8 cellular contexts compared by ENCODE assay signal in genomic region chrX:70132877-70133302, GRCh38. TPM values are rescaled to one million over a fixed set of nuclear protein-coding genes. Genes with fewer than 3 reads are reported as not detected.
DNase-seq lines count a peak whose midpoint lies in the region; ATAC-seq and TF ChIP-seq lines count a peak whose summit lies in the region.

No MANE protein-coding gene starts in this region.

- H3K4me1 ChIP-seq in HEK293 (ENCODE audit: control insufficient read depth, insufficient read depth, low read length): no peaks in the 10 kb centered on the region; the same call in 1 of the 2 replicates
- no peaks in the 10 kb centered on the region for H3K4me1 ChIP-seq in smooth muscle cell (ENCODE audit: low read depth)

- CTCF ChIA-PET in HEK293 (lab: Yijun Ruan, JAX): interaction anchor here (0.5 to 3.1 kb wide), 38 partner anchors 10 to 1371 kb away, joined by 3 to 18 read pairs (median 3); partner anchors contain the start of genes EDA, KIF4A, P2RY4 and PDZD11

- H3K4me2 ChIP-seq in smooth muscle cell: peak overlapping the region; percentile 87

- H4K20me1 ChIP-seq in smooth muscle cell (ENCODE audit: low read depth): no peaks in the 10 kb centered on the region

- DNase-seq in AG10803 (ENCODE audit: low read depth) (no peak), WERI-Rb-1 (no peak), left ventricle myocardium superior (no peak), smooth muscle cell (lab: John Stamatoyannopoulos, UW; ENCODE audit: unreplicated experiment) (no peak), HCEC 1CT (no peak), T-helper 9 cell (no peak)

- H3K9me3 ChIP-seq in HEK293 (ENCODE audit: control insufficient read depth, insufficient read depth, low read depth, low read length) (no peaks in the 10 kb centered on the region), WERI-Rb-1 (ENCODE audit: severe bottlenecking) (peaks cover 4% of the 10 kb centered on the region), smooth muscle cell (replicated peaks; ENCODE audit: low read depth) (no peaks in the 10 kb centered on the region)

- H3F3A ChIP-seq in smooth muscle cell (ENCODE audit: low read depth): no peaks in the 10 kb centered on the region

- ATAC-seq in left ventricle myocardium superior (peak; percentile 9), GM21529 (IDR thresholded peaks at IDR 0.05; ENCODE audit: unreplicated experiment) (no peak)

- H3K4me3 ChIP-seq in AG10803 (ENCODE audit: low read length): peak overlapping the region; percentile 83
- H3K4me3 ChIP-seq in HEK293 (ENCODE audit: low read depth, low read length): peak overlapping the region; percentile 61
- peak overlapping the region; percentile 87 for H3K4me3 ChIP-seq in WERI-Rb-1 (ENCODE audit: low read depth, low read length)
- peak overlapping the region; percentile 80 for H3K4me3 ChIP-seq in smooth muscle cell

- H2AFZ ChIP-seq in smooth muscle cell (ENCODE audit: low read depth): peak overlapping the region; percentile 85

- POLR2A ChIA-PET in HEK293 (lab: Yijun Ruan, JAX): interaction anchor here (0.6 to 1.6 kb wide), 9 partner anchors 9 to 1304 kb away, joined by 3 to 18 read pairs (median 4); partner anchors contain the start of genes EFNB1, GDPD2, KIF4A and PDZD11

- WGBS in smooth muscle cell (ENCODE audit: low lambda C conversion rate): 41% methylated on average over 8 of the region's 8 CpGs

- H3K36me3 ChIP-seq in HEK293 (ENCODE audit: control insufficient read depth in 2 of 2, insufficient read depth in 1 of 2, low read length in 2 of 2) (peaks cover 7 to 25% of the 10 kb centered on the region in 2 experiments; a peak in 2 of 3 replicates), WERI-Rb-1 (peaks cover 17% of the 10 kb centered on the region), smooth muscle cell (ENCODE audit: low read depth) (no peaks in the 10 kb centered on the region)

- intact Hi-C loops in left ventricle myocardium superior (cut with micrococcal nuclease): no loop called here

- H3K27ac ChIP-seq in HEK293 (ENCODE audit: extremely low read depth, low read depth, low read length) (no peak overlapping the region; the same call in 1 of the 2 replicates), WERI-Rb-1 (peak overlapping the region; percentile 98), smooth muscle cell (ENCODE audit: low read depth) (peak overlapping the region; percentile 89)

- peaks cover 4% of the 10 kb centered on the region for H3K79me2 ChIP-seq in smooth muscle cell (ENCODE audit: low read depth)

- H3K27me3 ChIP-seq in WERI-Rb-1 (ENCODE audit: insufficient read depth, low read depth, severe bottlenecking): peaks cover 9% of the 10 kb centered on the region
- H3K27me3 ChIP-seq in smooth muscle cell (ENCODE audit: low read depth): no peaks in the 10 kb centered on the region

- peak overlapping the region; percentile 92 for H3K9ac ChIP-seq in smooth muscle cell (ENCODE audit: low read depth)

- TF ChIP-seq CTCF in AG10803 (conservative IDR thresholded peaks at IDR 0.05; ENCODE audit: low read length) (no peak), HEK293 (tag by site-specific recombination; IDR thresholded peaks at IDR 0.05) (no peak), WERI-Rb-1 (IDR thresholded peaks at IDR 0.05; ENCODE audit: low read depth, low read length) (no peak), smooth muscle cell (IDR thresholded peaks at IDR 0.05; ENCODE audit: borderline replicate concordance, insufficient read depth, poor library complexity, severe bottlenecking) (no peak)

TF ChIP-seq in HEK293, 187 proteins besides CTCF, POLR2A, EP300 and RAD21:
- TF ChIP-seq ZNF335 (tag by site-specific recombination; conservative IDR thresholded peaks at IDR 0.05) (peak; percentile 28; the same call in 1 of the 2 replicates), ZBTB20 (tag by site-specific recombination; IDR thresholded peaks at IDR 0.05) (0 out of 2 replicates have a peak, but pooled peaks have one; percentile 44), ZBTB8A (tag by site-specific recombination; IDR thresholded peaks at IDR 0.05) (peak; percentile 18; the same call in 1 of the 2 replicates), ZNF529 (tag by site-specific recombination; IDR thresholded peaks at IDR 0.05; ENCODE audit: insufficient replicate concordance) (no peak), ZNF76 (tag by site-specific recombination; IDR thresholded peaks at IDR 0.05; ENCODE audit: borderline replicate concordance, low read depth) (no peak; the same call in 1 of the 2 replicates), ZNF280D (tag by site-specific recombination; IDR thresholded peaks at IDR 0.05) (0 out of 2 replicates have a peak, but pooled peaks have one; percentile 20), ZBTB11 (tag by site-specific recombination; conservative IDR thresholded peaks at IDR 0.05; ENCODE audit: low read depth) (peak; percentile 91), BCL6B (tag by site-specific recombination; IDR thresholded peaks at IDR 0.05) (no peak)

RNA-seq across cellular contexts. Expression of gene IGBP1, which starts 0.4 kb away (rescaled TPM):
- total RNA-seq in left ventricle myocardium superior: 59.0 TPM
- total RNA-seq in smooth muscle cell: 40.7 and 41.8 TPM in 2 replicates
- polyA plus RNA-seq in smooth muscle cell: 20.3 and 27.2 TPM in 2 replicates

RNA-seq across cellular contexts. Expression of gene DGAT2L6, which starts 44.4 kb away (rescaled TPM):
- total RNA-seq in left ventricle myocardium superior (not detected), smooth muscle cell (not detected in 2 replicates)
- polyA plus RNA-seq in smooth muscle cell: not detected in 2 replicates
